Comparison of ENCODE assay signal across 29 cellular contexts in the genomic region with DNA sequence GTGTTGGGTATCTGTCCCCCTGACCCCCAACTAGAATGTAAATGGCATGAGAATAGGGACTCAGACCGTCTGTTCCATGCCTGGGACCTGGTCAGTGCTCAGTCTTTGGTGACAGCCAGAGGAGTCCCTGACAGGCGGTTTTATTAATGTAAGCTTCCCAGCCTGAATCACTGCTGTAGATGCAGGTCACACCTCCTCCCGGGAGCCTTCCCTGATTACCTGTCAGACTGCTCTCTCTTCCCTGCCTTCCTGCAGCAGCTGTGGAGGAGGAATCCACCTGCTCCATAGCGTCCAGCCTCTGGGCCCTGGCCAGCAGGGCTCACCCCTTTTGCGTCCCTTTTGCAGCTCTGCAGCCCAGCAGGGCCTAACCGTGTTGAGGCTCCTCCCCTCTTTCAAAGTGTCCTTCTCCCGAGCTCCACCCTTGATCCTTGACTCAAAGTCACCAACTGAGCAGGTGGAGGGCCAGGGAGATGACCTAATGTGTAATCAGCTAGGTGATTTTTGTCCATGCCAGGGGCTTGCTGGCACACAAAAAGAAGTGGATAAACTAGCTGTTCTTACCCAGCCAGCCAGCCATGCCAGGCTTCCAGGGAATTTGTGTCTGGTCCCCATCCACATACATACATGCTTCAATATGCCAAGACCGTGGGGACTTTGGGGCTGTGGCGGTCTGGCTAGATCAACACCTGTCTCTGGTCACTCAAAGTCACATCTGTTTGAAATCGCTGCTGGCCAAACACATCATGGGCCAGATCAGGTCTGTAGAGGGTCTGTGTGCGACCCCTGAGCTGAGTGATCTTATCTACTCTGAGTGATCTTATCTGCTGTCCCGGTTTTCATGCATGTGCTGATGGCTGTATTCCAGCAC.
DNase-seq lines count a peak whose midpoint lies in the region; ATAC-seq, FAIRE-seq and TF ChIP-seq lines count a peak whose summit lies in the region.
"Had no signal": no experiment of that assay in that cellular context is flagged by ENCODE, and none has a peak within 500 bp of the region (broad histone marks: within the 10 kb centered on the region; RNA-seq: fewer than 3 reads in every experiment).

No MANE protein-coding gene starts in this region.

- H3K36me3 ChIP-seq in K562 (ENCODE audit: control insufficient read depth, insufficient read depth, low read length) (no peaks in the 10 kb centered on the region), neural progenitor cell (no peaks in the 10 kb centered on the region)
- H3K36me3 ChIP-seq: adrenal gland, BLaER1, upper lobe of left lung had no signal

- DNase-seq in DMS53 treated with DMSO at 0.1 percent for 48 hours (lab: John Stamatoyannopoulos, UW; ENCODE audit: unreplicated experiment) (peak; percentile 24), NCI-H2029 (lab: John Stamatoyannopoulos, UW) (peak; percentile 81), K562 (ENCODE audit: extremely low read depth in 1 of 4, low spot score in 3 of 4) (no peak), neural progenitor cell (ENCODE audit: low spot score) (no peak), EL (no peak), NOMO-1 treated with dmso at 0.1 percent for 144 hours (lab: John Stamatoyannopoulos, UW; ENCODE audit: unreplicated experiment) (no peak)
- no peak for DNase-seq in activated CD4-positive, alpha-beta T cell treated with anti-CD3 and anti-CD28 coated beads for 36 hours
- DNase-seq: activated CD4-positive, alpha-beta T cell treated with anti-CD3 and anti-CD28 coated beads, Interleukin-2, amount 10 ng/mL, durations not matched to agents 7 days and 5 days; activated CD8-positive, alpha-beta memory T cell treated with anti-CD3 and anti-CD28 coated beads, Interleukin-2, amount 10 ng/mL, durations not matched to agents 7 days and 5 days; activated naive CD4-positive, alpha-beta T cell treated with Interleukin-2 at 50 U/mL for 16 hours; adrenal gland; DND-41; HCEC 1CT; KG1; NCI-H1694 treated with DMSO at 0.1 percent for 48 hours; NCI-H2227 treated with DMSO at 0.1 percent for 48 hours; NCI-H748 treated with DMSO at 0.1 percent for 48 hours; spleen; stimulated activated CD4-positive, alpha-beta T cell treated with anti-CD3 and anti-CD28 coated beads, Interleukin-2, amount 100 ng/mL, for 48 hours; upper lobe of left lung had no signal

- H3K4me1 ChIP-seq in K562 (replicated peaks in 1 of 2; ENCODE audit: control insufficient read depth in 2 of 2, insufficient read depth in 2 of 2, low read length in 2 of 2): no peaks in the 10 kb centered on the region
- no peaks in the 10 kb centered on the region for H3K4me1 ChIP-seq in neural progenitor cell
- H3K4me1 ChIP-seq: adrenal gland, body of pancreas, parathyroid adenoma, spleen, upper lobe of left lung had no signal

- TF ChIP-seq POLR2A in K562 (conservative IDR thresholded peaks at IDR 0.05): no peak

- FAIRE-seq in K562 (lab: Jason Lieb, UNC): no peak
- FAIRE-seq: endothelial cell of umbilical vein, GM18507, HTR-8/SVneo had no signal

- H3K4me3 Mint-ChIP-seq in neural progenitor cell: no peak overlapping the region
- no peak overlapping the region for H3K4me3 Mint-ChIP-seq in activated CD4-positive, alpha-beta T cell treated with anti-CD3 and anti-CD28 coated beads for 36 hours
- H3K4me3 Mint-ChIP-seq: activated CD4-positive, alpha-beta T cell treated with anti-CD3 and anti-CD28 coated beads, Interleukin-2, amount 10 ng/mL, durations not matched to agents 7 days and 5 days; activated CD8-positive, alpha-beta memory T cell treated with anti-CD3 and anti-CD28 coated beads, Interleukin-2, amount 10 ng/mL, durations not matched to agents 7 days and 5 days; nephron had no signal

- in situ Hi-C loops in K562 (cut with MboI): no loop called here

- H3K79me2 ChIP-seq in K562 (ENCODE audit: control insufficient read depth, insufficient read depth, low read length) (no peaks in the 10 kb centered on the region), neural progenitor cell (ENCODE audit: low read depth) (no peaks in the 10 kb centered on the region)
- H3K79me2 ChIP-seq: parathyroid adenoma had no signal

- H3K4me3 ChIP-seq in K562 (no peak overlapping the region), neural progenitor cell (no peak overlapping the region)
- H3K4me3 ChIP-seq: adrenal gland, BLaER1, body of pancreas, spleen, upper lobe of left lung had no signal

- ATAC-seq in K562 (no peak), GM19467 (IDR thresholded peaks at IDR 0.05; ENCODE audit: unreplicated experiment) (no peak)
- no peak for ATAC-seq in activated CD4-positive, alpha-beta T cell treated with anti-CD3 and anti-CD28 coated beads for 36 hours
- ATAC-seq: activated CD8-positive, alpha-beta memory T cell treated with anti-CD3 and anti-CD28 coated beads, Interleukin-2, amount 10 ng/mL, durations not matched to agents 7 days and 5 days; body of pancreas had no signal

- H3K27me3 ChIP-seq in K562 (ENCODE audit: control insufficient read depth in 2 of 2, insufficient read depth in 2 of 2, low read length in 2 of 2) (peaks cover 4 to 25% of the 10 kb centered on the region in 2 experiments; a peak in 3 of 5 replicates), neural progenitor cell (no peaks in the 10 kb centered on the region)
- H3K27me3 ChIP-seq: adrenal gland, BLaER1, body of pancreas, spleen, upper lobe of left lung had no signal

- TF ChIP-seq EP300 in K562 (IDR thresholded peaks at IDR 0.05; ENCODE audit: low read length): no peak

- H3K27ac ChIP-seq in K562 (ENCODE audit: extremely low read depth, low read depth, low read length): no peak overlapping the region
- no peak overlapping the region for H3K27ac ChIP-seq in neural progenitor cell
- H3K27ac ChIP-seq: adrenal gland, BLaER1, body of pancreas, parathyroid adenoma, RWPE1, spleen, upper lobe of left lung had no signal

- H3K9ac ChIP-seq in K562 (ENCODE audit: insufficient read depth in 1 of 2, low read depth in 2 of 2, low read length in 2 of 2) (0 out of 4 replicates have a peak overlapping the region, but pooled peaks of 1 of the 2 experiments have one; percentile 35), neural progenitor cell (no peak overlapping the region)
- H3K9ac ChIP-seq: BLaER1, parathyroid adenoma had no signal

- H3K27ac Mint-ChIP-seq in neural progenitor cell: peak overlapping the region; percentile 57
- H3K27ac Mint-ChIP-seq in activated CD4-positive, alpha-beta T cell treated with anti-CD3 and anti-CD28 coated beads for 36 hours: no peak overlapping the region
- H3K27ac Mint-ChIP-seq: activated CD4-positive, alpha-beta T cell treated with anti-CD3 and anti-CD28 coated beads, Interleukin-2, amount 10 ng/mL, durations not matched to agents 7 days and 5 days; activated CD8-positive, alpha-beta memory T cell treated with anti-CD3 and anti-CD28 coated beads, Interleukin-2, amount 10 ng/mL, durations not matched to agents 7 days and 5 days had no signal

- POLR2A ChIA-PET in K562 (lab: Yijun Ruan, JAX): interaction anchor here (0.6 to 0.7 kb wide), 2 partner anchors 8 to 25 kb away, joined by 3 read pairs; no protein-coding TSS in a partner anchor
- POLR2A ChIA-PET in activated CD4-positive, alpha-beta T cell treated with anti-CD3 and anti-CD28 coated beads for 36 hours (lab: Charles Lee): no interaction called here

- intact Hi-C loops in K562 (cut with micrococcal nuclease): no loop called here
- intact Hi-C loops in activated CD4-positive, alpha-beta T cell treated with anti-CD3 and anti-CD28 coated beads for 36 hours (cut with DNase I, micrococcal nuclease): no loop called here

- H2AFZ ChIP-seq in K562 (ENCODE audit: low read depth, low read length): no peak overlapping the region
- H2AFZ ChIP-seq in neural progenitor cell (replicated peaks): no peak overlapping the region
- H2AFZ ChIP-seq: parathyroid adenoma had no signal

- peaks cover 7% of the 10 kb centered on the region for H3K4me1 Mint-ChIP-seq in neural progenitor cell
- H3K4me1 Mint-ChIP-seq in activated CD4-positive, alpha-beta T cell treated with anti-CD3 and anti-CD28 coated beads for 36 hours: no peaks in the 10 kb centered on the region
- H3K4me1 Mint-ChIP-seq: activated CD4-positive, alpha-beta T cell treated with anti-CD3 and anti-CD28 coated beads, Interleukin-2, amount 10 ng/mL, durations not matched to agents 7 days and 5 days; activated CD8-positive, alpha-beta memory T cell treated with anti-CD3 and anti-CD28 coated beads, Interleukin-2, amount 10 ng/mL, durations not matched to agents 7 days and 5 days had no signal

- H4K20me1 ChIP-seq in K562 (replicated peaks; ENCODE audit: control insufficient read depth, insufficient read depth, low read length) (no peaks in the 10 kb centered on the region), neural progenitor cell (ENCODE audit: low read depth) (no peaks in the 10 kb centered on the region)
- H4K20me1 ChIP-seq: BLaER1 had no signal

- H3K9me3 ChIP-seq in K562 (replicated peaks; ENCODE audit: control insufficient read depth, insufficient read depth, low read depth, low read length) (no peaks in the 10 kb centered on the region), neural progenitor cell (ENCODE audit: low read depth) (no peaks in the 10 kb centered on the region)
- H3K9me3 ChIP-seq: adrenal gland, BLaER1, body of pancreas, spleen, upper lobe of left lung had no signal

- H3K4me2 ChIP-seq in K562 (ENCODE audit: insufficient read depth, low read length) (no peak overlapping the region), neural progenitor cell (no peak overlapping the region)
- H3K4me2 ChIP-seq: BLaER1 had no signal

- H3K9me1 ChIP-seq in K562 (ENCODE audit: control insufficient read depth, insufficient read depth, low read length): no peaks in the 10 kb centered on the region

- CTCF ChIA-PET in K562 (lab: Yijun Ruan, JAX; ENCODE audit: low intra/inter-chr PET ratio): no interaction called here
- CTCF ChIA-PET in activated CD4-positive, alpha-beta T cell treated with anti-CD3 and anti-CD28 coated beads for 36 hours (lab: Charles Lee): no interaction called here

- BruUV-seq in K562 (replicated peaks; lab: Mats Ljungman, UMichigan): no TSS peak

- peaks cover 2% of the 10 kb centered on the region for H3K27me3 Mint-ChIP-seq in neural progenitor cell (ENCODE audit: insufficient read depth, low read depth)
- H3K27me3 Mint-ChIP-seq in activated CD4-positive, alpha-beta T cell treated with anti-CD3 and anti-CD28 coated beads for 36 hours: no peaks in the 10 kb centered on the region
- H3K27me3 Mint-ChIP-seq: activated CD4-positive, alpha-beta T cell treated with anti-CD3 and anti-CD28 coated beads, Interleukin-2, amount 10 ng/mL, durations not matched to agents 7 days and 5 days; activated CD8-positive, alpha-beta memory T cell treated with anti-CD3 and anti-CD28 coated beads, Interleukin-2, amount 10 ng/mL, durations not matched to agents 7 days and 5 days had no signal

- H3F3A ChIP-seq in neural progenitor cell (ENCODE audit: low read depth): no peaks in the 10 kb centered on the region

- TF ChIP-seq CTCF in K562 (IDR thresholded peaks at IDR 0.05 in 2 of 3, conservative IDR thresholded peaks at IDR 0.05 in 1 of 3; ENCODE audit: insufficient read depth in 2 of 3, low read depth in 1 of 3, low read length in 3 of 3): no peak
- no peak for TF ChIP-seq CTCF in neural progenitor cell (IDR thresholded peaks at IDR 0.05)

- H3K36me3 Mint-ChIP-seq in neural progenitor cell: peaks cover 6% of the 10 kb centered on the region
- H3K36me3 Mint-ChIP-seq in activated CD4-positive, alpha-beta T cell treated with anti-CD3 and anti-CD28 coated beads for 36 hours (ENCODE audit: low read depth): peaks cover 3% of the 10 kb centered on the region
- H3K36me3 Mint-ChIP-seq: activated CD8-positive, alpha-beta memory T cell treated with anti-CD3 and anti-CD28 coated beads, Interleukin-2, amount 10 ng/mL, durations not matched to agents 7 days and 5 days had no signal

- no peak for TF ChIP-seq RAD21 in K562 (CRISPR knock-in tag; conservative IDR thresholded peaks at IDR 0.05 in 1 of 2, IDR thresholded peaks at IDR 0.05 in 1 of 2)

- peaks cover 3% of the 10 kb centered on the region for H3K9me3 Mint-ChIP-seq in neural progenitor cell
- no peaks in the 10 kb centered on the region for H3K9me3 Mint-ChIP-seq in activated CD4-positive, alpha-beta T cell treated with anti-CD3 and anti-CD28 coated beads for 36 hours (ENCODE audit: low read depth)

- 3% methylated on average over 11 of the region's 12 CpGs for WGBS in K562 (ENCODE audit: insufficient coverage, low coverage, missing lambda C conversion rate)

Comparison
In these comparisons a context has a peak if more than half of its experiments do, and no peak if none do; other contexts are left out.
1. DNase-seq: peak in DMS53 treated with DMSO at 0.1 percent for 48 hours (single experiment) and NCI-H2029 (single experiment); none in K562 (0 of 4), neural progenitor cell (single experiment), activated CD4-positive, alpha-beta T cell treated with anti-CD3 and anti-CD28 coated beads for 36 hours (single experiment), EL (single experiment) and NOMO-1 treated with dmso at 0.1 percent for 144 hours (single experiment).